1 cellular context compared by ENCODE assay signal in the genomic region with DNA sequence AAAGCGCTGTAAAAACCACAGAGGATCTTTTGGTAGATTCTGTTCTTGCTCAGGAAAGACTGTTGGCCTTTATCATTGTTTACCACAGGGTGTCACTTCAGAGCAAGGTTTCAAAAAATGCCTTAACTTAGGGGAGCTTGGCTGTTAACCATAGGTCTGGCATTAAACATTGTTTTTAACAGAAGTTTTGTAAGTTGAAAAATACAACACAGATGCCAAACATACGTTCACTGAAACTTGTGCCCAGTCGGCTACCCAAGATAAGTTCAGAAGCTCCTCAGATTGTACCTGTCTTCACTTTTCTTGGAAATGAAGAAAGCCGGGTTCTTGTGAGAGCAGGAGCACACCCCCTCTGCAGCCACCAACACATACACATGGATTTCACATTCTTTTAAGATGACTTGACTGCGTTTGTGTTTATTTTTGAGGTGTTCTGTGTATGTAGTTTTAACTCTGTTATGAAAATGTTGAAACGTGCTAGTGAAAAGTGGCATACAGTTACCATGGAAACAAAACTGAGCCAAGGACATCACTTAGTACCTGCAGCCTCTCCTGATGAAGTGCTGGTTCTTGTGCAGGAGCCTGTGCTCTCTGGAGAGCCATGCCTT.
TF ChIP-seq lines count a peak whose summit lies in the region.

No MANE protein-coding gene starts in this region.

TF ChIP-seq in HepG2, 621 proteins besides CTCF, POLR2A, EP300 and RAD21 (continued from another document and continues in another):
- no peak; the same call in 1 of the 2 replicates for TF ChIP-seq FOXJ3 (CRISPR knock-in tag; IDR thresholded peaks at IDR 0.05; ENCODE audit: borderline replicate concordance)
- no peak for TF ChIP-seq GABPA (IDR thresholded peaks at IDR 0.05; ENCODE audit: low read depth, low read length)
- TF ChIP-seq GABPA (CRISPR knock-in tag; IDR thresholded peaks at IDR 0.05; ENCODE audit: low read depth): no peak
- TF ChIP-seq TRIM24 (CRISPR knock-in tag; IDR thresholded peaks at IDR 0.05): no peak
- TF ChIP-seq ZNF75D (CRISPR knock-in tag; IDR thresholded peaks at IDR 0.05; ENCODE audit: borderline replicate concordance): no peak
- no peak for TF ChIP-seq PLRG1 (conservative IDR thresholded peaks at IDR 0.05)
- no peak for TF ChIP-seq FOXM1 (CRISPR knock-in tag; IDR thresholded peaks at IDR 0.05)
- TF ChIP-seq FOXK1 (CRISPR knock-in tag; IDR thresholded peaks at IDR 0.05; ENCODE audit: borderline replicate concordance, low read depth): peak; percentile 62; the same call in 1 of the 2 replicates
- TF ChIP-seq, protein P1, sequence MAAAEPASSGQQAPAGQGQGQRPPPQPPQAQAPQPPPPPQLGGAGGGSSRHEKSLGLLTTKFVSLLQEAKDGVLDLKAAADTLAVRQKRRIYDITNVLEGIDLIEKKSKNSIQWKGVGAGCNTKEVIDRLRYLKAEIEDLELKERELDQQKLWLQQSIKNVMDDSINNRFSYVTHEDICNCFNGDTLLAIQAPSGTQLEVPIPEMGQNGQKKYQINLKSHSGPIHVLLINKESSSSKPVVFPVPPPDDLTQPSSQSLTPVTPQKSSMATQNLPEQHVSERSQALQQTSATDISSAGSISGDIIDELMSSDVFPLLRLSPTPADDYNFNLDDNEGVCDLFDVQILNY (CRISPR knock-in tag; conservative IDR thresholded peaks at IDR 0.05): no peak
- 0 out of 2 replicates have a peak, but pooled peaks have one; percentile 43 for TF ChIP-seq SIN3A (IDR thresholded peaks at IDR 0.05; ENCODE audit: borderline replicate concordance, low read depth, low read length)
- peak; percentile 42 for TF ChIP-seq FOXA3 (CRISPR knock-in tag; IDR thresholded peaks at IDR 0.05)
- TF ChIP-seq, protein P2, sequence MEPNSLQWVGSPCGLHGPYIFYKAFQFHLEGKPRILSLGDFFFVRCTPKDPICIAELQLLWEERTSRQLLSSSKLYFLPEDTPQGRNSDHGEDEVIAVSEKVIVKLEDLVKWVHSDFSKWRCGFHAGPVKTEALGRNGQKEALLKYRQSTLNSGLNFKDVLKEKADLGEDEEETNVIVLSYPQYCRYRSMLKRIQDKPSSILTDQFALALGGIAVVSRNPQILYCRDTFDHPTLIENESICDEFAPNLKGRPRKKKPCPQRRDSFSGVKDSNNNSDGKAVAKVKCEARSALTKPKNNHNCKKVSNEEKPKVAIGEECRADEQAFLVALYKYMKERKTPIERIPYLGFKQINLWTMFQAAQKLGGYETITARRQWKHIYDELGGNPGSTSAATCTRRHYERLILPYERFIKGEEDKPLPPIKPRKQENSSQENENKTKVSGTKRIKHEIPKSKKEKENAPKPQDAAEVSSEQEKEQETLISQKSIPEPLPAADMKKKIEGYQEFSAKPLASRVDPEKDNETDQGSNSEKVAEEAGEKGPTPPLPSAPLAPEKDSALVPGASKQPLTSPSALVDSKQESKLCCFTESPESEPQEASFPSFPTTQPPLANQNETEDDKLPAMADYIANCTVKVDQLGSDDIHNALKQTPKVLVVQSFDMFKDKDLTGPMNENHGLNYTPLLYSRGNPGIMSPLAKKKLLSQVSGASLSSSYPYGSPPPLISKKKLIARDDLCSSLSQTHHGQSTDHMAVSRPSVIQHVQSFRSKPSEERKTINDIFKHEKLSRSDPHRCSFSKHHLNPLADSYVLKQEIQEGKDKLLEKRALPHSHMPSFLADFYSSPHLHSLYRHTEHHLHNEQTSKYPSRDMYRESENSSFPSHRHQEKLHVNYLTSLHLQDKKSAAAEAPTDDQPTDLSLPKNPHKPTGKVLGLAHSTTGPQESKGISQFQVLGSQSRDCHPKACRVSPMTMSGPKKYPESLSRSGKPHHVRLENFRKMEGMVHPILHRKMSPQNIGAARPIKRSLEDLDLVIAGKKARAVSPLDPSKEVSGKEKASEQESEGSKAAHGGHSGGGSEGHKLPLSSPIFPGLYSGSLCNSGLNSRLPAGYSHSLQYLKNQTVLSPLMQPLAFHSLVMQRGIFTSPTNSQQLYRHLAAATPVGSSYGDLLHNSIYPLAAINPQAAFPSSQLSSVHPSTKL (CRISPR knock-in tag; IDR thresholded peaks at IDR 0.05): peak; percentile 79
- no peak for TF ChIP-seq ZNF678 (CRISPR knock-in tag; IDR thresholded peaks at IDR 0.05)
- TF ChIP-seq, protein P3, sequence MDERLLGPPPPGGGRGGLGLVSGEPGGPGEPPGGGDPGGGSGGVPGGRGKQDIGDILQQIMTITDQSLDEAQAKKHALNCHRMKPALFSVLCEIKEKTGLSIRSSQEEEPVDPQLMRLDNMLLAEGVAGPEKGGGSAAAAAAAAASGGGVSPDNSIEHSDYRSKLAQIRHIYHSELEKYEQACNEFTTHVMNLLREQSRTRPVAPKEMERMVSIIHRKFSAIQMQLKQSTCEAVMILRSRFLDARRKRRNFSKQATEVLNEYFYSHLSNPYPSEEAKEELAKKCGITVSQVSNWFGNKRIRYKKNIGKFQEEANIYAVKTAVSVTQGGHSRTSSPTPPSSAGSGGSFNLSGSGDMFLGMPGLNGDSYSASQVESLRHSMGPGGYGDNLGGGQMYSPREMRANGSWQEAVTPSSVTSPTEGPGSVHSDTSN (CRISPR knock-in tag; IDR thresholded peaks at IDR 0.05): no peak
- TF ChIP-seq, protein P4, sequence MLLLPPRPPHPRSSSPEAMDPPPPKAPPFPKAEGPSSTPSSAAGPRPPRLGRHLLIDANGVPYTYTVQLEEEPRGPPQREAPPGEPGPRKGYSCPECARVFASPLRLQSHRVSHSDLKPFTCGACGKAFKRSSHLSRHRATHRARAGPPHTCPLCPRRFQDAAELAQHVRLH (CRISPR knock-in tag; IDR thresholded peaks at IDR 0.05; ENCODE audit: borderline replicate concordance, low read depth): 0 out of 2 replicates have a peak, but pooled peaks have one; percentile 20
- no peak for TF ChIP-seq FIP1L1 (IDR thresholded peaks at IDR 0.05; ENCODE audit: borderline replicate concordance, insufficient read depth, low read depth, low read length)
- 0 out of 2 replicates have a peak, but pooled peaks have one; percentile 5 for TF ChIP-seq ETV5 (CRISPR knock-in tag; IDR thresholded peaks at IDR 0.05; ENCODE audit: borderline replicate concordance)
- TF ChIP-seq JUN (CRISPR knock-in tag; IDR thresholded peaks at IDR 0.05): peak; percentile 69; the same call in 1 of the 2 replicates
- TF ChIP-seq ZNF333 (CRISPR knock-in tag; IDR thresholded peaks at IDR 0.05; ENCODE audit: borderline replicate concordance): no peak; the same call in 1 of the 2 replicates
- no peak for TF ChIP-seq ZNF510 (CRISPR knock-in tag; IDR thresholded peaks at IDR 0.05; ENCODE audit: low read depth)
- TF ChIP-seq ZIK1 (CRISPR knock-in tag; IDR thresholded peaks at IDR 0.05; ENCODE audit: borderline replicate concordance, low read depth): no peak
- TF ChIP-seq SOX13 (IDR thresholded peaks at IDR 0.05): no peak
- 0 out of 4 replicates have a peak, but pooled peaks of 1 of the 2 experiments have one; percentile 11 for TF ChIP-seq SOX13 (CRISPR knock-in tag; conservative IDR thresholded peaks at IDR 0.05 in 1 of 2, IDR thresholded peaks at IDR 0.05 in 1 of 2)
- TF ChIP-seq, protein P5, sequence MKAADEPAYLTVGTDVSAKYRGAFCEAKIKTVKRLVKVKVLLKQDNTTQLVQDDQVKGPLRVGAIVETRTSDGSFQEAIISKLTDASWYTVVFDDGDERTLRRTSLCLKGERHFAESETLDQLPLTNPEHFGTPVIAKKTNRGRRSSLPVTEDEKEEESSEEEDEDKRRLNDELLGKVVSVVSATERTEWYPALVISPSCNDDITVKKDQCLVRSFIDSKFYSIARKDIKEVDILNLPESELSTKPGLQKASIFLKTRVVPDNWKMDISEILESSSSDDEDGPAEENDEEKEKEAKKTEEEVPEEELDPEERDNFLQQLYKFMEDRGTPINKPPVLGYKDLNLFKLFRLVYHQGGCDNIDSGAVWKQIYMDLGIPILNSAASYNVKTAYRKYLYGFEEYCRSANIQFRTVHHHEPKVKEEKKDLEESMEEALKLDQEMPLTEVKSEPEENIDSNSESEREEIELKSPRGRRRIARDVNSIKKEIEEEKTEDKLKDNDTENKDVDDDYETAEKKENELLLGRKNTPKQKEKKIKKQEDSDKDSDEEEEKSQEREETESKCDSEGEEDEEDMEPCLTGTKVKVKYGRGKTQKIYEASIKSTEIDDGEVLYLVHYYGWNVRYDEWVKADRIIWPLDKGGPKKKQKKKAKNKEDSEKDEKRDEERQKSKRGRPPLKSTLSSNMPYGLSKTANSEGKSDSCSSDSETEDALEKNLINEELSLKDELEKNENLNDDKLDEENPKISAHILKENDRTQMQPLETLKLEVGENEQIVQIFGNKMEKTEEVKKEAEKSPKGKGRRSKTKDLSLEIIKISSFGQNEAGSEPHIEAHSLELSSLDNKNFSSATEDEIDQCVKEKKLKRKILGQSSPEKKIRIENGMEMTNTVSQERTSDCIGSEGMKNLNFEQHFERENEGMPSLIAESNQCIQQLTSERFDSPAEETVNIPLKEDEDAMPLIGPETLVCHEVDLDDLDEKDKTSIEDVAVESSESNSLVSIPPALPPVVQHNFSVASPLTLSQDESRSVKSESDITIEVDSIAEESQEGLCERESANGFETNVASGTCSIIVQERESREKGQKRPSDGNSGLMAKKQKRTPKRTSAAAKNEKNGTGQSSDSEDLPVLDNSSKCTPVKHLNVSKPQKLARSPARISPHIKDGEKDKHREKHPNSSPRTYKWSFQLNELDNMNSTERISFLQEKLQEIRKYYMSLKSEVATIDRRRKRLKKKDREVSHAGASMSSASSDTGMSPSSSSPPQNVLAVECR (CRISPR knock-in tag; IDR thresholded peaks at IDR 0.05; ENCODE audit: borderline replicate concordance): no peak
- peak; percentile 38; the same call in 1 of the 2 replicates for TF ChIP-seq THAP11 (CRISPR knock-in tag; IDR thresholded peaks at IDR 0.05)
- TF ChIP-seq, protein P6, sequence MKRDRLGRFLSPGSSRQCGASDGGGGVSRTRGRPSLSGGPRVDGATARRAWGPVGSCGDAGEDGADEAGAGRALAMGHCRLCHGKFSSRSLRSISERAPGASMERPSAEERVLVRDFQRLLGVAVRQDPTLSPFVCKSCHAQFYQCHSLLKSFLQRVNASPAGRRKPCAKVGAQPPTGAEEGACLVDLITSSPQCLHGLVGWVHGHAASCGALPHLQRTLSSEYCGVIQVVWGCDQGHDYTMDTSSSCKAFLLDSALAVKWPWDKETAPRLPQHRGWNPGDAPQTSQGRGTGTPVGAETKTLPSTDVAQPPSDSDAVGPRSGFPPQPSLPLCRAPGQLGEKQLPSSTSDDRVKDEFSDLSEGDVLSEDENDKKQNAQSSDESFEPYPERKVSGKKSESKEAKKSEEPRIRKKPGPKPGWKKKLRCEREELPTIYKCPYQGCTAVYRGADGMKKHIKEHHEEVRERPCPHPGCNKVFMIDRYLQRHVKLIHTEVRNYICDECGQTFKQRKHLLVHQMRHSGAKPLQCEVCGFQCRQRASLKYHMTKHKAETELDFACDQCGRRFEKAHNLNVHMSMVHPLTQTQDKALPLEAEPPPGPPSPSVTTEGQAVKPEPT (CRISPR knock-in tag; IDR thresholded peaks at IDR 0.05; ENCODE audit: low read depth): no peak
- TF ChIP-seq, protein P7, sequence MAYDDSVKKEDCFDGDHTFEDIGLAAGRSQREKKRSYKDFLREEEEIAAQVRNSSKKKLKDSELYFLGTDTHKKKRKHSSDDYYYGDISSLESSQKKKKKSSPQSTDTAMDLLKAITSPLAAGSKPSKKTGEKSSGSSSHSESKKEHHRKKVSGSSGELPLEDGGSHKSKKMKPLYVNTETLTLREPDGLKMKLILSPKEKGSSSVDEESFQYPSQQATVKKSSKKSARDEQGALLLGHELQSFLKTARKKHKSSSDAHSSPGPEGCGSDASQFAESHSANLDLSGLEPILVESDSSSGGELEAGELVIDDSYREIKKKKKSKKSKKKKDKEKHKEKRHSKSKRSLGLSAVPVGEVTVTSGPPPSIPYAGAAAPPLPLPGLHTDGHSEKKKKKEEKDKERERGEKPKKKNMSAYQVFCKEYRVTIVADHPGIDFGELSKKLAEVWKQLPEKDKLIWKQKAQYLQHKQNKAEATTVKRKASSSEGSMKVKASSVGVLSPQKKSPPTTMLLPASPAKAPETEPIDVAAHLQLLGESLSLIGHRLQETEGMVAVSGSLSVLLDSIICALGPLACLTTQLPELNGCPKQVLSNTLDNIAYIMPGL (CRISPR knock-in tag; IDR thresholded peaks at IDR 0.05; ENCODE audit: borderline replicate concordance in 1 of 2, low read depth in 1 of 2): peak in 1 of 2 experiments; percentile 50; a peak in 2 of 4 replicates
- TF ChIP-seq TBX3 (IDR thresholded peaks at IDR 0.05; ENCODE audit: borderline replicate concordance): no peak
- TF ChIP-seq ZNF644 (CRISPR knock-in tag; IDR thresholded peaks at IDR 0.05; ENCODE audit: low read depth): no peak
- TF ChIP-seq RARG (CRISPR knock-in tag; IDR thresholded peaks at IDR 0.05; ENCODE audit: low read depth): no peak
- no peak for TF ChIP-seq LCORL (IDR thresholded peaks at IDR 0.05)
- peak; percentile 34 for TF ChIP-seq LCORL (CRISPR knock-in tag; IDR thresholded peaks at IDR 0.05)
- TF ChIP-seq, protein P8, sequence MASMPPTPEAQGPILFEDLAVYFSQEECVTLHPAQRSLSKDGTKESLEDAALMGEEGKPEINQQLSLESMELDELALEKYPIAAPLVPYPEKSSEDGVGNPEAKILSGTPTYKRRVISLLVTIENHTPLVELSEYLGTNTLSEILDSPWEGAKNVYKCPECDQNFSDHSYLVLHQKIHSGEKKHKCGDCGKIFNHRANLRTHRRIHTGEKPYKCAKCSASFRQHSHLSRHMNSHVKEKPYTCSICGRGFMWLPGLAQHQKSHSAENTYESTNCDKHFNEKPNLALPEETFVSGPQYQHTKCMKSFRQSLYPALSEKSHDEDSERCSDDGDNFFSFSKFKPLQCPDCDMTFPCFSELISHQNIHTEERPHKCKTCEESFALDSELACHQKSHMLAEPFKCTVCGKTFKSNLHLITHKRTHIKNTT (CRISPR knock-in tag; IDR thresholded peaks at IDR 0.05): no peak
- peak; percentile 51; the same call in 1 of the 2 replicates for TF ChIP-seq ZSCAN9 (CRISPR knock-in tag; IDR thresholded peaks at IDR 0.05; ENCODE audit: borderline replicate concordance)
- TF ChIP-seq STAT5B (CRISPR knock-in tag; IDR thresholded peaks at IDR 0.05): no peak
- TF ChIP-seq, protein P9, sequence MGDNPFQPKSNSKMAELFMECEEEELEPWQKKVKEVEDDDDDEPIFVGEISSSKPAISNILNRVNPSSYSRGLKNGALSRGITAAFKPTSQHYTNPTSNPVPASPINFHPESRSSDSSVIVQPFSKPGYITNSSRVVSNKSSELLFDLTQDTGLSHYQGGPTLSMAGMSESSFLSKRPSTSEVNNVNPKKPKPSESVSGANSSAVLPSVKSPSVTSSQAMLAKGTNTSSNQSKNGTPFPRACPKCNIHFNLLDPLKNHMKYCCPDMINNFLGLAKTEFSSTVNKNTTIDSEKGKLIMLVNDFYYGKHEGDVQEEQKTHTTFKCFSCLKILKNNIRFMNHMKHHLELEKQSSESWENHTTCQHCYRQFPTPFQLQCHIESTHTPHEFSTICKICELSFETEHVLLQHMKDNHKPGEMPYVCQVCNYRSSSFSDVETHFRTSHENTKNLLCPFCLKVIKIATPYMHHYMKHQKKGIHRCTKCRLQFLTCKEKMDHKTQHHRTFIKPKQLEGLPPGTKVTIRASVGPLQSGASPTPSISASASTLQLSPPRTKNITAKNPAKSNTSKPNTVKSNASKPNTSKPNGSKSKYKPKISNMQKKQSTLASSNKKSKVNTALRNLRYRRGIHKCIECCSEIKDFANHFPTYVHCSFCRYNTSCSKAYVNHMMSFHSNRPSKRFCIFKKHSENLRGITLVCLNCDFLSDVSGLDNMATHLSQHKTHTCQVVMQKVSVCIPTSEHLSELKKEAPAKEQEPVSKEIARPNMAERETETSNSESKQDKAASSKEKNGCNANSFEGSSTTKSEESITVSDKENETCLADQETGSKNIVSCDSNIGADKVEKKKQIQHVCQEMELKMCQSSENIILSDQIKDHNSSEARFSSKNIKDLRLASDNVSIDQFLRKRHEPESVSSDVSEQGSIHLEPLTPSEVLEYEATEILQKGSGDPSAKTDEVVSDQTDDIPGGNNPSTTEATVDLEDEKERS (CRISPR knock-in tag; IDR thresholded peaks at IDR 0.05): peak; percentile 43; the same call in 1 of the 2 replicates
- TF ChIP-seq GLI4 (CRISPR knock-in tag; IDR thresholded peaks at IDR 0.05; ENCODE audit: borderline replicate concordance): no peak
- TF ChIP-seq SSRP1 (CRISPR knock-in tag; IDR thresholded peaks at IDR 0.05): 0 out of 2 replicates have a peak, but pooled peaks have one; percentile 60
- TF ChIP-seq ATRX (CRISPR knock-in tag; IDR thresholded peaks at IDR 0.05; ENCODE audit: borderline replicate concordance): no peak
- no peak for TF ChIP-seq GTF2F1 (IDR thresholded peaks at IDR 0.05; ENCODE audit: low read length)
